ENCODE assay signal across 13 cellular contexts in genomic region chrX:52983526-52983925, GRCh38. TPM values are rescaled to one million over a fixed set of nuclear protein-coding genes. Genes with fewer than 3 reads are reported as not detected.
A peak's percentile ranks its signal among the peaks of the same experiment; 100 is the strongest.
DNase-seq lines count a peak whose midpoint lies in the region; ATAC-seq, FAIRE-seq and TF ChIP-seq lines count a peak whose summit lies in the region.
"Had no signal": no experiment of that assay in that cellular context is flagged by ENCODE, and none has a peak within 500 bp of the region (broad histone marks: within the 10 kb centered on the region; RNA-seq: fewer than 3 reads in every experiment).

No MANE protein-coding gene starts in this region.

- no peak overlapping the region for H3K18ac ChIP-seq in H1 (ENCODE audit: extremely low read depth, low read length)

- CTCF ChIA-PET in H1 (lab: Charles Lee; ENCODE audit: partially characterized antibody) = interaction anchor here (0.6 kb wide), 1 partner anchor 9 kb away, joined by 3 read pairs; no protein-coding TSS in a partner anchor

- ATAC-seq in thoracic aorta (ENCODE audit: insufficient number of reproducible peaks, low FRiP score, low read depth) (no peak), GM23338 (no peak)
- ATAC-seq: foreskin keratinocyte; stimulated activated naive CD8-positive, alpha-beta T cell treated with anti-CD3 and anti-CD28 coated beads, Interleukin-15, Interleukin-2, amounts not matched to agents 100 U/mL and 50 U/mL, for 24 hours had no signal

- no peaks in the 10 kb centered on the region for H3K27me3 Mint-ChIP-seq in GM23338 (ENCODE audit: insufficient read depth, low read depth, poor library complexity)
- H3K27me3 Mint-ChIP-seq: central memory CD8-positive, alpha-beta T cell had no signal

- H3K79me2 ChIP-seq in H1 (ENCODE audit: control insufficient read depth in 1 of 2, insufficient read depth in 2 of 2, low read length in 2 of 2) (no peaks in the 10 kb centered on the region; a peak in 1 of 4 replicates), GM23338 (replicated peaks; ENCODE audit: insufficient read depth) (no peaks in the 10 kb centered on the region)

- H2BK20ac ChIP-seq in H1 (ENCODE audit: low read length) = no peak overlapping the region

- H2AK5ac ChIP-seq in H1 (ENCODE audit: low read depth, low read length) = no peak overlapping the region

- H3K23me2 ChIP-seq in H1 (ENCODE audit: low read depth, low read length) = no peaks in the 10 kb centered on the region

- H3K9ac ChIP-seq in HUES64 (ENCODE audit: low read depth, low read length) (peak overlapping the region; percentile 65; the same call in 1 of the 2 replicates), H1 (replicated peaks in 1 of 4; ENCODE audit: extremely low read depth in 1 of 4, low read depth in 3 of 4, low read length in 3 of 4) (no peak overlapping the region)

- no peaks in the 10 kb centered on the region for H3K79me1 ChIP-seq in H1 (ENCODE audit: low read depth, low read length)

- no peak overlapping the region; the same call in 2 of the 3 replicates for H3K4me3 Mint-ChIP-seq in GM23338
- H3K4me3 Mint-ChIP-seq: central memory CD8-positive, alpha-beta T cell had no signal

- no peaks in the 10 kb centered on the region for H3K9me3 Mint-ChIP-seq in GM23338
- H3K9me3 Mint-ChIP-seq: activated T-helper 2 cell treated with anti-CD3 and anti-CD28 coated beads, Interferon-gamma antibody, Interleukin-2, Interleukin-4, amounts not matched to agents 10 μg/mL and 5 μg/mL and 100 μg/mL, durations not matched to agents 14 hours and 24 hours and 36 hours; central memory CD8-positive, alpha-beta T cell had no signal

- peak overlapping the region; percentile 31 to 46; a peak in 3 of 4 replicates for H3K4me2 ChIP-seq in H1 (ENCODE audit: insufficient read depth in 1 of 2, low read depth in 2 of 2, low read length in 2 of 2)
- H3K4me2 ChIP-seq in GM23338 = no peak overlapping the region

- H3K36me3 ChIP-seq in HUES64 (ENCODE audit: insufficient read depth, low read length) (no peaks in the 10 kb centered on the region), H1 (ENCODE audit: control insufficient read depth in 2 of 4, insufficient read depth in 4 of 4, low read length in 3 of 4) (no peaks in the 10 kb centered on the region), thoracic aorta (no peaks in the 10 kb centered on the region), Peyer's patch (no peaks in the 10 kb centered on the region), GM23338 (ENCODE audit: insufficient read depth) (no peaks in the 10 kb centered on the region), BE2C (no peaks in the 10 kb centered on the region)

- no peak for TF ChIP-seq EP300 in H1 (IDR thresholded peaks at IDR 0.05; ENCODE audit: borderline replicate concordance in 1 of 2, low read depth in 2 of 2, low read length in 2 of 2)

- H3K23ac ChIP-seq in H1 (ENCODE audit: insufficient read length) = no peak overlapping the region

- H4K5ac ChIP-seq in H1 (ENCODE audit: insufficient read length, low read depth, low read length) = no peak overlapping the region

- TF ChIP-seq POLR2A in H1 (IDR thresholded peaks at IDR 0.05; ENCODE audit: control extremely low read depth in 1 of 2, low read depth in 2 of 2, low read length in 2 of 2) = no peak
- TF ChIP-seq POLR2A in Peyer's patch (IDR thresholded peaks at IDR 0.05) = no peak

- H3K27me3 ChIP-seq in HUES64 (ENCODE audit: insufficient read depth, low read length) = no peaks in the 10 kb centered on the region
- H3K27me3 ChIP-seq in H1 (replicated peaks in 1 of 4; ENCODE audit: control insufficient read depth in 3 of 4, extremely low read depth in 1 of 4, insufficient read depth in 3 of 4, low read length in 3 of 4) = no peaks in the 10 kb centered on the region
- no peaks in the 10 kb centered on the region for H3K27me3 ChIP-seq in thoracic aorta (replicated peaks; ENCODE audit: insufficient read depth)
- no peaks in the 10 kb centered on the region for H3K27me3 ChIP-seq in Peyer's patch
- H3K27me3 ChIP-seq in GM23338 (ENCODE audit: insufficient read depth) = no peaks in the 10 kb centered on the region
- no peaks in the 10 kb centered on the region for H3K27me3 ChIP-seq in BE2C
- H3K27me3 ChIP-seq: foreskin keratinocyte had no signal

- no peak for FAIRE-seq in H1 (lab: Jason Lieb, UNC)

- DNase-seq in H1 (ENCODE audit: low read depth in 1 of 2, low spot score in 2 of 2) = no peak
- DNase-seq in myocyte (ENCODE audit: low read depth) = peak; percentile 6
- no peak for DNase-seq in thoracic aorta (ENCODE audit: low spot score)
- DNase-seq in Peyer's patch = no peak
- no peak for DNase-seq in GM23338 (ENCODE audit: low spot score)
- DNase-seq in NOMO-1 (lab: John Stamatoyannopoulos, UW; ENCODE audit: unreplicated experiment in 2 of 2) = no peak
- no peak for DNase-seq in BE2C
- DNase-seq: foreskin keratinocyte; NCI-H1417 treated with DMSO at 0.1 percent for 48 hours; stimulated activated naive CD8-positive, alpha-beta T cell treated with anti-CD3 and anti-CD28 coated beads, Interleukin-15, Interleukin-2, amounts not matched to agents 100 U/mL and 50 U/mL, for 24 hours had no signal

- H2BK15ac ChIP-seq in H1 (ENCODE audit: low read length) = no peak overlapping the region

- no peak overlapping the region for H3K56ac ChIP-seq in H1 (replicated peaks; ENCODE audit: insufficient read length, low read depth, low read length)

- H3F3A ChIP-seq in GM23338 (replicated peaks; ENCODE audit: low read depth) = no peaks in the 10 kb centered on the region

- no peak overlapping the region for H4K91ac ChIP-seq in H1 (replicated peaks; ENCODE audit: insufficient read length, low read length)

- H2BK12ac ChIP-seq in H1 (ENCODE audit: low read depth, low read length) = no peak overlapping the region

- TF ChIP-seq RAD21 in H1 (IDR thresholded peaks at IDR 0.05 in 1 of 2, conservative IDR thresholded peaks at IDR 0.05 in 1 of 2; ENCODE audit: low read depth in 2 of 2, low read length in 2 of 2) = no peak

- peak overlapping the region; percentile 6; the same call in 1 of the 2 replicates for H3K4me3 ChIP-seq in HUES64 (ENCODE audit: low read length)
- H3K4me3 ChIP-seq in H1 (ENCODE audit: extremely low read depth in 1 of 4, insufficient read depth in 2 of 4, low read depth in 3 of 4, low read length in 4 of 4) = 0 out of 8 replicates have a peak overlapping the region, but pooled peaks of 1 of the 4 experiments have one; percentile 22
- peak overlapping the region; percentile 58 for H3K4me3 ChIP-seq in thoracic aorta
- H3K4me3 ChIP-seq in Peyer's patch = no peak overlapping the region
- no peak overlapping the region for H3K4me3 ChIP-seq in GM23338
- H3K4me3 ChIP-seq in BE2C (ENCODE audit: low read depth, low read length) = no peak overlapping the region

- no peaks in the 10 kb centered on the region for H3K9me3 ChIP-seq in HUES64 (ENCODE audit: insufficient read depth, low read depth, low read length)
- H3K9me3 ChIP-seq in H1 (ENCODE audit: insufficient read depth in 2 of 2, low read depth in 1 of 2, low read length in 1 of 2) = no peaks in the 10 kb centered on the region
- H3K9me3 ChIP-seq in thoracic aorta = no peaks in the 10 kb centered on the region
- no peaks in the 10 kb centered on the region for H3K9me3 ChIP-seq in Peyer's patch
- no peaks in the 10 kb centered on the region for H3K9me3 ChIP-seq in BE2C

- H3K27ac Mint-ChIP-seq in GM23338 = no peak overlapping the region
- H3K27ac Mint-ChIP-seq: activated T-helper 2 cell treated with anti-CD3 and anti-CD28 coated beads, Interferon-gamma antibody, Interleukin-2, Interleukin-4, amounts not matched to agents 10 μg/mL and 5 μg/mL and 100 μg/mL, durations not matched to agents 14 hours and 24 hours and 36 hours had no signal

- no peak overlapping the region for H4K8ac ChIP-seq in H1 (ENCODE audit: extremely low read depth, insufficient read depth, low read length)

- peak overlapping the region; percentile 34 for H3K27ac ChIP-seq in HUES64 (ENCODE audit: low read depth, low read length)
- H3K27ac ChIP-seq in H1 (ENCODE audit: low read depth, low read length) = no peak overlapping the region
- peak overlapping the region; percentile 75 to 78 for H3K27ac ChIP-seq in thoracic aorta
- H3K27ac ChIP-seq in Peyer's patch = peak overlapping the region in 1 of 4 donors; percentile 35
- H3K27ac ChIP-seq in GM23338 (ENCODE audit: low read depth) = no peak overlapping the region
- H3K27ac ChIP-seq: foreskin keratinocyte had no signal

- H4K20me1 ChIP-seq in H1 (replicated peaks in 1 of 2; ENCODE audit: control insufficient read depth in 1 of 2, insufficient read depth in 2 of 2, low read length in 2 of 2) = no peaks in the 10 kb centered on the region
- no peaks in the 10 kb centered on the region for H4K20me1 ChIP-seq in GM23338 (replicated peaks; ENCODE audit: insufficient read depth)

- 24% methylated on average over 3 of the region's 5 CpGs for WGBS in HUES64
- 32% methylated on average over 5 of the region's 5 CpGs; no CpG with 5 or more reads in 1 of the 2 experiments for WGBS in H1 (ENCODE audit: extremely low coverage in 1 of 2, insufficient coverage in 1 of 2, insufficient read length in 1 of 2, insufficient replicate concordance in 2 of 2, low coverage in 1 of 2, low lambda C conversion rate in 2 of 2, missing lambda C conversion rate in 1 of 2), 2 experiments

- H2BK120ac ChIP-seq in H1 (replicated peaks; ENCODE audit: low read depth, low read length) = no peak overlapping the region

- H3K4me1 Mint-ChIP-seq in GM23338 = peaks cover 19% of the 10 kb centered on the region; the same call in 2 of the 3 replicates
- H3K4me1 Mint-ChIP-seq: central memory CD8-positive, alpha-beta T cell had no signal

- no peaks in the 10 kb centered on the region for H3K9me2 ChIP-seq in GM23338 (ENCODE audit: insufficient read depth)

- no peak overlapping the region for H3K14ac ChIP-seq in H1 (ENCODE audit: insufficient read length)

- H2BK5ac ChIP-seq in H1 (ENCODE audit: low read depth, low read length) = no peak overlapping the region

- no peak overlapping the region for H3K4ac ChIP-seq in H1 (replicated peaks; ENCODE audit: insufficient read length, low read depth, low read length)

- no peaks in the 10 kb centered on the region for H3K36me3 Mint-ChIP-seq in GM23338 (ENCODE audit: low read depth)

- TF ChIP-seq CTCF in H1 (IDR thresholded peaks at IDR 0.05; ENCODE audit: control extremely low read depth in 1 of 3, insufficient read depth in 1 of 3, low read depth in 1 of 3, low read length in 3 of 3) (no peak), thoracic aorta (IDR thresholded peaks at IDR 0.05) (no peak), Peyer's patch (IDR thresholded peaks at IDR 0.05) (no peak), GM23338 (conservative IDR thresholded peaks at IDR 0.05; ENCODE audit: low read depth in 2 of 2) (no peak), BE2C (IDR thresholded peaks at IDR 0.05; ENCODE audit: low read depth, low read length) (no peak)

- H3K4me1 ChIP-seq in HUES64 (ENCODE audit: insufficient read depth, low read length) (peaks cover 19% of the 10 kb centered on the region; the same call in 1 of the 2 replicates), H1 (replicated peaks in 1 of 4; ENCODE audit: control insufficient read depth in 3 of 4, insufficient read depth in 4 of 4, low read length in 3 of 4) (peaks cover 0 to 5% (median under 1%) of the 10 kb centered on the region in 4 experiments; a peak in 2 of 7 replicates), thoracic aorta (ENCODE audit: control insufficient read depth in 1 of 2, low read depth in 2 of 2) (peaks cover 2 to 53% of the 10 kb centered on the region in 2 donors), Peyer's patch (no peaks in the 10 kb centered on the region), GM23338 (ENCODE audit: insufficient read depth) (no peaks in the 10 kb centered on the region), BE2C (no peaks in the 10 kb centered on the region)
- H3K4me1 ChIP-seq: foreskin keratinocyte had no signal

- POLR2A ChIA-PET in H1 (lab: Charles Lee; ENCODE audit: partially characterized antibody) = no interaction called here

- H2AFZ ChIP-seq in H1 (ENCODE audit: low read length) (no peak overlapping the region), GM23338 (no peak overlapping the region)

RNA-seq across cellular contexts. Expression of gene FAM156A, which starts 25.2 kb away (rescaled TPM):
- 6.6 TPM for polyA plus RNA-seq in HUES64 (2013, experiment 1 of 2)
- polyA plus RNA-seq in HUES64 (2013, experiment 2 of 2) = 7.0 TPM
- 11.0 and 13.6 TPM in 2 replicates for total RNA-seq in H1 (2021; fragmentation: NEBNext Ultra II Directional; extraction: Animal tissue kit (Norgen Biotek cat#: 25700))
- polyA plus RNA-seq in H1 (2011; rRNA removed) (11.7 and 16.0 TPM in 2 replicates), GM23338 (2016; fragmentation: Nextera tagmentation; extraction: Ambion mirVana) (4.5 and 5.2 TPM in 2 replicates)
- 18.4 TPM for polyA plus RNA-seq in H1 (2011; cell fraction: cytosol; rRNA removed)
- 35.3 TPM for polyA plus RNA-seq in H1 (2011; cell fraction: nucleus; rRNA removed)
- polyA plus RNA-seq in H1 (2012, experiment 1 of 2) = 18.6 to 24.6 TPM (median 22.9 TPM) in 4 replicates
- polyA plus RNA-seq in H1 (2012, experiment 2 of 2) = 4.1 TPM
- polyA plus RNA-seq in H1 (2013, experiment 1 of 2) = 10.0 TPM
- polyA plus RNA-seq in H1 (2013, experiment 2 of 2) = 12.2 TPM
- 3.8 and 6.9 TPM in 2 replicates for polyA minus RNA-seq in H1 (2011; rRNA and poly(A)+ RNA removed)
- 3.5 TPM for polyA minus RNA-seq in H1 (2011; cell fraction: cytosol; rRNA and poly(A)+ RNA removed)
- 15.0 TPM for polyA minus RNA-seq in H1 (2011; cell fraction: nucleus; rRNA and poly(A)+ RNA removed)
- total RNA-seq in myocyte (16.7 and 30.5 TPM in 2 replicates), thoracic aorta (10 to 100 TPM; 44.3 to 55.7 TPM), Peyer's patch (10 to 100 TPM; 18.3 to 50.3 (median 29.6) TPM)
- 42.2 TPM for polyA plus RNA-seq in myocyte (2012)
- 16.3 and 17.7 TPM in 2 replicates for total RNA-seq in GM23338 (2014; rRNA removed; shearing (Covaris generic))
- 102 TPM for polyA plus RNA-seq in BE2C (2012; ENCODE audit: insufficient read depth, insufficient read length, low read depth)

Comparison
In these comparisons a context has a peak if more than half of its experiments do, and no peak if none do; other contexts are left out.
1. H3K27ac ChIP-seq: peak in HUES64 (single experiment) and thoracic aorta (2 of 2); none in H1 (single experiment) and GM23338 (single experiment).
2. H3K4me3 ChIP-seq: peak in HUES64 (single experiment) and thoracic aorta (single experiment); none in Peyer's patch (0 of 4), GM23338 (single experiment) and BE2C (single experiment).